ENCODE assay signal across 1 cellular context in the genomic region with DNA sequence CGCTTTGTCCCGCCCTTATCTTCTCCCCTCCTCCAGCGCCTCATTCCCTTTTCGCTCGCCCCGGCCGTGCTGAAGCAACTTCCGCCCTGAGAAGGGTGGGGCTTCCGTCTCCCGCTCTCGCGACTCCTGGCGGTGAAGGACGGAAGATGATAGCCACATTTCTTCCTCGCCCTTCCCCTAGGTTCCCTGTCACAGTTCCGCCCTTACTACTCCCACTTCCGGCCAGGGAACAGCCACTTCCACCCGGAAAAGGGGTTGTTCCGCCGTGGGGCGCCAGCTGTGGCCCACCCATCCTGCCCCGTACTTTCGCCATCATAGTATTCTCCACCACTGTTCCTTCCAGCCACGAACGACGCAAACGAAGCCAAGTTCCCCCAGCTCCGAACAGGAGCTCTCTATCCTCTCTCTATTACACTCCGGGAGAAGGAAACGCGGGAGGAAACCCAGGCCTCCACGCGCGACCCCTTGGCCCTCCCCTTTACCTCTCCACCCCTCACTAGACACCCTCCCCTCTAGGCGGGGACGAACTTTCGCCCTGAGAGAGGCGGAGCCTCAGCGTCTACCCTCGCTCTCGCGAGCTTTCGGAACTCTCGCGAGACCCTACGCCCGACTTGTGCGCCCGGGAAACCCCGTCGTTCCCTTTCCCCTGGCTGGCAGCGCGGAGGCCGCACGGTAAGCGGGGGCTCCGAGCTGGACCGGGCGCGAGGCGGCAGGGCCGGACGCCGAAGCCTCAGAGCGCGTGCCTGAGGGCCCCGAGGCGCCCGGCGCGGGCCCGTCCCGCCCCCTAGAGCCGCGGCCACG.
TF ChIP-seq lines count a peak whose summit lies in the region.

A gene (plus strand): TSS at position 638 of the 801 bp plus-strand sequence. CDS start 520 bp downstream, outside the sequence.

TF ChIP-seq in K562, 482 proteins besides CTCF, POLR2A, EP300 and RAD21 (continued from another document and continues in another):
- TF ChIP-seq, protein P1, sequence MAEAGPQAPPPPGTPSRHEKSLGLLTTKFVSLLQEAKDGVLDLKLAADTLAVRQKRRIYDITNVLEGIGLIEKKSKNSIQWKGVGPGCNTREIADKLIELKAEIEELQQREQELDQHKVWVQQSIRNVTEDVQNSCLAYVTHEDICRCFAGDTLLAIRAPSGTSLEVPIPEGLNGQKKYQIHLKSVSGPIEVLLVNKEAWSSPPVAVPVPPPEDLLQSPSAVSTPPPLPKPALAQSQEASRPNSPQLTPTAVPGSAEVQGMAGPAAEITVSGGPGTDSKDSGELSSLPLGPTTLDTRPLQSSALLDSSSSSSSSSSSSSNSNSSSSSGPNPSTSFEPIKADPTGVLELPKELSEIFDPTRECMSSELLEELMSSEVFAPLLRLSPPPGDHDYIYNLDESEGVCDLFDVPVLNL (CRISPR knock-in tag; IDR thresholded peaks at IDR 0.05; ENCODE audit: low read depth), result no peak
- TF ChIP-seq CXXC5 (CRISPR knock-in tag; IDR thresholded peaks at IDR 0.05) (peak; percentile 98), BRF1 (IDR thresholded peaks at IDR 0.05; ENCODE audit: borderline replicate concordance, extremely low read depth, insufficient read length) (no peak), FOXK1 (CRISPR knock-in tag; IDR thresholded peaks at IDR 0.05; ENCODE audit: borderline replicate concordance) (0 out of 2 replicates have a peak, but pooled peaks have one; percentile 43), RBBP5 (IDR thresholded peaks at IDR 0.05; ENCODE audit: borderline replicate concordance, insufficient read depth, low read length, poor library complexity, severe bottlenecking) (peak; percentile 89), TAF15 (IDR thresholded peaks at IDR 0.05; ENCODE audit: low read depth, low read length) (no peak), SMC3 (conservative IDR thresholded peaks at IDR 0.05; ENCODE audit: insufficient read depth, low read depth, low read length) (no peak), SRF (CRISPR knock-in tag; IDR thresholded peaks at IDR 0.05) (peak in 1 of 2 experiments; percentile 80; a peak in 2 of 4 replicates), MECOM (CRISPR knock-in tag; IDR thresholded peaks at IDR 0.05) (no peak), ELF1 (tag; IDR thresholded peaks at IDR 0.05) (peak; percentile 100), XRCC5 (IDR thresholded peaks at IDR 0.05; ENCODE audit: low read depth, low read length) (peak; percentile 58; the same call in 1 of the 2 replicates), MYC (IDR thresholded peaks at IDR 0.05; ENCODE audit: low read depth, low read length) (peak; percentile 96), MYC (CRISPR knock-in tag; IDR thresholded peaks at IDR 0.05; ENCODE audit: borderline replicate concordance, low read depth) (peak; percentile 89; the same call in 1 of the 2 replicates), YY1 (IDR thresholded peaks at IDR 0.05; ENCODE audit: borderline replicate concordance in 1 of 3, control insufficient read depth in 1 of 3, extremely low read depth in 1 of 3, insufficient read depth in 3 of 3, insufficient read length in 1 of 3, insufficient replicate concordance in 2 of 3, low read depth in 1 of 3, low read length in 2 of 3) (peak; percentile 9 to 82 (median 57)), ZNF316 (IDR thresholded peaks at IDR 0.05) (peak; percentile 10; the same call in 1 of the 2 replicates), BDP1 (IDR thresholded peaks at IDR 0.05; ENCODE audit: insufficient read depth, insufficient read length) (no peak), ZNF384 (IDR thresholded peaks at IDR 0.05; ENCODE audit: low read depth, low read length) (0 out of 2 replicates have a peak, but pooled peaks have one; percentile 15), MCM2 (IDR thresholded peaks at IDR 0.05; ENCODE audit: low read depth) (no peak), CBX1 (IDR thresholded peaks at IDR 0.05; ENCODE audit: low read depth) (no peak; the same call in 1 of the 2 replicates), ZNF766 (CRISPR knock-in tag; conservative IDR thresholded peaks at IDR 0.05) (peak; percentile 84; the same call in 1 of the 2 replicates), CBX8 (IDR thresholded peaks at IDR 0.05; ENCODE audit: borderline replicate concordance, extremely low read depth, low read depth, low read length, poor library complexity, severe bottlenecking) (no peak), MAFK (IDR thresholded peaks at IDR 0.05; ENCODE audit: low read length) (no peak), CHD1 (IDR thresholded peaks at IDR 0.05; ENCODE audit: low read length) (peak; percentile 61), POU5F1 (IDR thresholded peaks at IDR 0.05; ENCODE audit: borderline replicate concordance, low read depth, low read length, partially characterized antibody) (peak; percentile 86), POLR3A (IDR thresholded peaks at IDR 0.05; ENCODE audit: borderline replicate concordance, extremely low read depth, insufficient read depth, insufficient read length) (no peak), ATF1 (CRISPR knock-in tag; IDR thresholded peaks at IDR 0.05) (no peak), ATF1 (tag; IDR thresholded peaks at IDR 0.05) (peak; percentile 90), EZH2 (IDR thresholded peaks at IDR 0.05; ENCODE audit: borderline replicate concordance, low read depth, low read length) (no peak), ZNF347 (CRISPR knock-in tag; IDR thresholded peaks at IDR 0.05; ENCODE audit: low read depth) (no peak), ZNF561 (CRISPR knock-in tag; conservative IDR thresholded peaks at IDR 0.05) (no peak), JUN (IDR thresholded peaks at IDR 0.05; ENCODE audit: borderline replicate concordance, low read depth, low read length) (peak; percentile 48; the same call in 1 of the 2 replicates), JUN (CRISPR knock-in tag; IDR thresholded peaks at IDR 0.05; ENCODE audit: borderline replicate concordance) (peak; percentile 58; the same call in 1 of the 2 replicates), RB1 (IDR thresholded peaks at IDR 0.05; ENCODE audit: low read depth) (peak; percentile 94), HDAC3 (IDR thresholded peaks at IDR 0.05; ENCODE audit: borderline replicate concordance, partially characterized antibody) (peak; percentile 87), KAT2B (IDR thresholded peaks at IDR 0.05; ENCODE audit: low read depth, low read length) (peak; percentile 84), ZNF324 (CRISPR knock-in tag; IDR thresholded peaks at IDR 0.05) (no peak), POLR2AphosphoS5 (IDR thresholded peaks at IDR 0.05; ENCODE audit: control insufficient read depth, insufficient read depth, low read depth, low read length) (peak; percentile 83), ESRRB (CRISPR knock-in tag; IDR thresholded peaks at IDR 0.05; ENCODE audit: borderline replicate concordance) (no peak), NBN (IDR thresholded peaks at IDR 0.05; ENCODE audit: low read depth) (peak; percentile 95), HIVEP1 (CRISPR knock-in tag; IDR thresholded peaks at IDR 0.05) (no peak; the same call in 1 of the 2 replicates), LCOR (CRISPR knock-in tag; IDR thresholded peaks at IDR 0.05) (peak; percentile 58), ZFPM2 (CRISPR knock-in tag; IDR thresholded peaks at IDR 0.05) (no peak), ZNF584 (CRISPR knock-in tag; IDR thresholded peaks at IDR 0.05; ENCODE audit: low read depth) (peak; percentile 32; the same call in 1 of the 2 replicates)
- TF ChIP-seq, protein P2, sequence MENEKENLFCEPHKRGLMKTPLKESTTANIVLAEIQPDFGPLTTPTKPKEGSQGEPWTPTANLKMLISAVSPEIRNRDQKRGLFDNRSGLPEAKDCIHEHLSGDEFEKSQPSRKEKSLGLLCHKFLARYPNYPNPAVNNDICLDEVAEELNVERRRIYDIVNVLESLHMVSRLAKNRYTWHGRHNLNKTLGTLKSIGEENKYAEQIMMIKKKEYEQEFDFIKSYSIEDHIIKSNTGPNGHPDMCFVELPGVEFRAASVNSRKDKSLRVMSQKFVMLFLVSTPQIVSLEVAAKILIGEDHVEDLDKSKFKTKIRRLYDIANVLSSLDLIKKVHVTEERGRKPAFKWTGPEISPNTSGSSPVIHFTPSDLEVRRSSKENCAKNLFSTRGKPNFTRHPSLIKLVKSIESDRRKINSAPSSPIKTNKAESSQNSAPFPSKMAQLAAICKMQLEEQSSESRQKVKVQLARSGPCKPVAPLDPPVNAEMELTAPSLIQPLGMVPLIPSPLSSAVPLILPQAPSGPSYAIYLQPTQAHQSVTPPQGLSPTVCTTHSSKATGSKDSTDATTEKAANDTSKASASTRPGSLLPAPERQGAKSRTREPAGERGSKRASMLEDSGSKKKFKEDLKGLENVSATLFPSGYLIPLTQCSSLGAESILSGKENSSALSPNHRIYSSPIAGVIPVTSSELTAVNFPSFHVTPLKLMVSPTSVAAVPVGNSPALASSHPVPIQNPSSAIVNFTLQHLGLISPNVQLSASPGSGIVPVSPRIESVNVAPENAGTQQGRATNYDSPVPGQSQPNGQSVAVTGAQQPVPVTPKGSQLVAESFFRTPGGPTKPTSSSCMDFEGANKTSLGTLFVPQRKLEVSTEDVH (IDR thresholded peaks at IDR 0.05; ENCODE audit: low read depth, partially characterized antibody), result peak; percentile 100
- TF ChIP-seq, protein P3, sequence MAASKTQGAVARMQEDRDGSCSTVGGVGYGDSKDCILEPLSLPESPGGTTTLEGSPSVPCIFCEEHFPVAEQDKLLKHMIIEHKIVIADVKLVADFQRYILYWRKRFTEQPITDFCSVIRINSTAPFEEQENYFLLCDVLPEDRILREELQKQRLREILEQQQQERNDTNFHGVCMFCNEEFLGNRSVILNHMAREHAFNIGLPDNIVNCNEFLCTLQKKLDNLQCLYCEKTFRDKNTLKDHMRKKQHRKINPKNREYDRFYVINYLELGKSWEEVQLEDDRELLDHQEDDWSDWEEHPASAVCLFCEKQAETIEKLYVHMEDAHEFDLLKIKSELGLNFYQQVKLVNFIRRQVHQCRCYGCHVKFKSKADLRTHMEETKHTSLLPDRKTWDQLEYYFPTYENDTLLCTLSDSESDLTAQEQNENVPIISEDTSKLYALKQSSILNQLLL (CRISPR knock-in tag; IDR thresholded peaks at IDR 0.05; ENCODE audit: borderline replicate concordance), result no peak
- TF ChIP-seq, protein P4, sequence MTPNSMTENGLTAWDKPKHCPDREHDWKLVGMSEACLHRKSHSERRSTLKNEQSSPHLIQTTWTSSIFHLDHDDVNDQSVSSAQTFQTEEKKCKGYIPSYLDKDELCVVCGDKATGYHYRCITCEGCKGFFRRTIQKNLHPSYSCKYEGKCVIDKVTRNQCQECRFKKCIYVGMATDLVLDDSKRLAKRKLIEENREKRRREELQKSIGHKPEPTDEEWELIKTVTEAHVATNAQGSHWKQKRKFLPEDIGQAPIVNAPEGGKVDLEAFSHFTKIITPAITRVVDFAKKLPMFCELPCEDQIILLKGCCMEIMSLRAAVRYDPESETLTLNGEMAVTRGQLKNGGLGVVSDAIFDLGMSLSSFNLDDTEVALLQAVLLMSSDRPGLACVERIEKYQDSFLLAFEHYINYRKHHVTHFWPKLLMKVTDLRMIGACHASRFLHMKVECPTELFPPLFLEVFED (CRISPR knock-in tag; conservative IDR thresholded peaks at IDR 0.05), result peak; percentile 92
- TF ChIP-seq, protein P5, sequence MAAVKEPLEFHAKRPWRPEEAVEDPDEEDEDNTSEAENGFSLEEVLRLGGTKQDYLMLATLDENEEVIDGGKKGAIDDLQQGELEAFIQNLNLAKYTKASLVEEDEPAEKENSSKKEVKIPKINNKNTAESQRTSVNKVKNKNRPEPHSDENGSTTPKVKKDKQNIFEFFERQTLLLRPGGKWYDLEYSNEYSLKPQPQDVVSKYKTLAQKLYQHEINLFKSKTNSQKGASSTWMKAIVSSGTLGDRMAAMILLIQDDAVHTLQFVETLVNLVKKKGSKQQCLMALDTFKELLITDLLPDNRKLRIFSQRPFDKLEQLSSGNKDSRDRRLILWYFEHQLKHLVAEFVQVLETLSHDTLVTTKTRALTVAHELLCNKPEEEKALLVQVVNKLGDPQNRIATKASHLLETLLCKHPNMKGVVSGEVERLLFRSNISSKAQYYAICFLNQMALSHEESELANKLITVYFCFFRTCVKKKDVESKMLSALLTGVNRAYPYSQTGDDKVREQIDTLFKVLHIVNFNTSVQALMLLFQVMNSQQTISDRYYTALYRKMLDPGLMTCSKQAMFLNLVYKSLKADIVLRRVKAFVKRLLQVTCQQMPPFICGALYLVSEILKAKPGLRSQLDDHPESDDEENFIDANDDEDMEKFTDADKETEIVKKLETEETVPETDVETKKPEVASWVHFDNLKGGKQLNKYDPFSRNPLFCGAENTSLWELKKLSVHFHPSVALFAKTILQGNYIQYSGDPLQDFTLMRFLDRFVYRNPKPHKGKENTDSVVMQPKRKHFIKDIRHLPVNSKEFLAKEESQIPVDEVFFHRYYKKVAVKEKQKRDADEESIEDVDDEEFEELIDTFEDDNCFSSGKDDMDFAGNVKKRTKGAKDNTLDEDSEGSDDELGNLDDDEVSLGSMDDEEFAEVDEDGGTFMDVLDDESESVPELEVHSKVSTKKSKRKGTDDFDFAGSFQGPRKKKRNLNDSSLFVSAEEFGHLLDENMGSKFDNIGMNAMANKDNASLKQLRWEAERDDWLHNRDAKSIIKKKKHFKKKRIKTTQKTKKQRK (IDR thresholded peaks at IDR 0.05; ENCODE audit: borderline replicate concordance, low read depth, low read length), result no peak
- TF ChIP-seq, protein P6, sequence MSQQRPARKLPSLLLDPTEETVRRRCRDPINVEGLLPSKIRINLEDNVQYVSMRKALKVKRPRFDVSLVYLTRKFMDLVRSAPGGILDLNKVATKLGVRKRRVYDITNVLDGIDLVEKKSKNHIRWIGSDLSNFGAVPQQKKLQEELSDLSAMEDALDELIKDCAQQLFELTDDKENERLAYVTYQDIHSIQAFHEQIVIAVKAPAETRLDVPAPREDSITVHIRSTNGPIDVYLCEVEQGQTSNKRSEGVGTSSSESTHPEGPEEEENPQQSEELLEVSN (IDR thresholded peaks at IDR 0.05; ENCODE audit: borderline replicate concordance in 1 of 2, extremely low read depth in 1 of 2, insufficient read depth in 1 of 2, insufficient read length in 1 of 2, low read depth in 1 of 2, low read length in 1 of 2, poor library complexity in 1 of 2, severe bottlenecking in 1 of 2), result peak; percentile 55 to 66
- TF ChIP-seq, protein P7, sequence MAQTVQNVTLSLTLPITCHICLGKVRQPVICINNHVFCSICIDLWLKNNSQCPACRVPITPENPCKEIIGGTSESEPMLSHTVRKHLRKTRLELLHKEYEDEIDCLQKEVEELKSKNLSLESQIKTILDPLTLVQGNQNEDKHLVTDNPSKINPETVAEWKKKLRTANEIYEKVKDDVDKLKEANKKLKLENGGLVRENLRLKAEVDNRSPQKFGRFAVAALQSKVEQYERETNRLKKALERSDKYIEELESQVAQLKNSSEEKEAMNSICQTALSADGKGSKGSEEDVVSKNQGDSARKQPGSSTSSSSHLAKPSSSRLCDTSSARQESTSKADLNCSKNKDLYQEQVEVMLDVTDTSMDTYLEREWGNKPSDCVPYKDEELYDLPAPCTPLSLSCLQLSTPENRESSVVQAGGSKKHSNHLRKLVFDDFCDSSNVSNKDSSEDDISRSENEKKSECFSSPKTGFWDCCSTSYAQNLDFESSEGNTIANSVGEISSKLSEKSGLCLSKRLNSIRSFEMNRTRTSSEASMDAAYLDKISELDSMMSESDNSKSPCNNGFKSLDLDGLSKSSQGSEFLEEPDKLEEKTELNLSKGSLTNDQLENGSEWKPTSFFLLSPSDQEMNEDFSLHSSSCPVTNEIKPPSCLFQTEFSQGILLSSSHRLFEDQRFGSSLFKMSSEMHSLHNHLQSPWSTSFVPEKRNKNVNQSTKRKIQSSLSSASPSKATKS (CRISPR knock-in tag; IDR thresholded peaks at IDR 0.05), result no peak
- TF ChIP-seq, protein P8, sequence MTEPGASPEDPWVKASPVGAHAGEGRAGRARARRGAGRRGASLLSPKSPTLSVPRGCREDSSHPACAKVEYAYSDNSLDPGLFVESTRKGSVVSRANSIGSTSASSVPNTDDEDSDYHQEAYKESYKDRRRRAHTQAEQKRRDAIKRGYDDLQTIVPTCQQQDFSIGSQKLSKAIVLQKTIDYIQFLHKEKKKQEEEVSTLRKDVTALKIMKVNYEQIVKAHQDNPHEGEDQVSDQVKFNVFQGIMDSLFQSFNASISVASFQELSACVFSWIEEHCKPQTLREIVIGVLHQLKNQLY (CRISPR knock-in tag; conservative IDR thresholded peaks at IDR 0.05), result no peak
